23 cellular contexts compared by ENCODE assay signal in the genomic region with DNA sequence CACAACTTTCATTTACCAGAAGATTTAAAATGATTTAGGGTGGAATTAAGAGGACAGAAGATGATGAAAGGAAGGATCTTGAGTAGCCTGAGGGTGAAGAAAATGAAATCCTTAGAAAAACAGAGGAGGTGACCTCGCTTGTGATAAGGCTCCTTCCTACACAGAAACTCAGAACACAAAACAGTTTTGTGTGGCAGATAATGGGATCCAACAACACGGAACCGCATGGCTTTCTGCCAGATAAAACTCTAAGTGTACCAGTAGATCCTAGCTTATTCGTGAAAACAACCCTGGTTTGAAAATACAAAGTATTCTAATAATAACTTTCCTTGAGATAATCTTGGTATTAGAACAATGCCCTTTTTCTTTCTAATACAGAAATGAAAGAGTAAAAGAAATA.
"Had no signal": no experiment of that assay in that cellular context is flagged by ENCODE, and none has a peak within 500 bp of the region (broad histone marks: within the 10 kb centered on the region; RNA-seq: fewer than 3 reads in every experiment).

No MANE protein-coding gene starts in this region.

- H3K4me1 Mint-ChIP-seq: immature natural killer cell, T-helper 17 cell had no signal

- H3K36me3 ChIP-seq: left lung, thoracic aorta, upper lobe of right lung had no signal

- H3K27ac Mint-ChIP-seq: activated naive CD8-positive, alpha-beta T cell treated with anti-CD3 and anti-CD28 coated beads for 36 hours; immature natural killer cell; naive thymus-derived CD8-positive, alpha-beta T cell; progenitor cell of endocrine pancreas; stimulated activated naive B cell treated with anti-CD40 and anti-IgM and Interleukin-4, amounts not matched to agents 10 μg/mL and 1 μg/mL and 100 μg/mL, for 72 hours; T-helper 17 cell had no signal

- H3K4me3 Mint-ChIP-seq: activated naive CD8-positive, alpha-beta T cell treated with anti-CD3 and anti-CD28 coated beads for 36 hours; activated T-cell treated with anti-CD3 and anti-CD28 coated beads, Interleukin-2, amount 50 U/mL, for 4 hours; immature natural killer cell; naive thymus-derived CD8-positive, alpha-beta T cell; stimulated activated naive B cell treated with anti-CD40 and anti-IgM and Interleukin-4, amounts not matched to agents 10 μg/mL and 1 μg/mL and 100 μg/mL, for 72 hours; T-helper 17 cell had no signal

- ATAC-seq: activated T-cell treated with anti-CD3 and anti-CD28 coated beads, Interleukin-2, amount 50 U/mL, for 4 hours; foreskin keratinocyte; left lung; naive thymus-derived CD8-positive, alpha-beta T cell; stimulated activated naive B cell treated with anti-CD40 and anti-IgM and Interleukin-4, amounts not matched to agents 10 μg/mL and 1 μg/mL and 100 μg/mL, for 72 hours; T-helper 17 cell; upper lobe of right lung had no signal

- H3K9me3 ChIP-seq: left lung, thoracic aorta, upper lobe of right lung had no signal

- H3K27me3 Mint-ChIP-seq: activated naive CD8-positive, alpha-beta T cell treated with anti-CD3 and anti-CD28 coated beads for 36 hours; progenitor cell of endocrine pancreas had no signal

- H3K4me1 ChIP-seq: foreskin keratinocyte, left lung, upper lobe of right lung had no signal

- H3K4me3 ChIP-seq: left lung, lung, thoracic aorta, upper lobe of right lung had no signal

- H3K36me3 Mint-ChIP-seq: immature natural killer cell; stimulated activated naive B cell treated with anti-CD40 and anti-IgM and Interleukin-4, amounts not matched to agents 10 μg/mL and 1 μg/mL and 100 μg/mL, for 72 hours had no signal

- DNase-seq: activated CD4-positive, alpha-beta T cell treated with anti-CD3 and anti-CD28 coated beads for 4 hours; activated CD4-positive, alpha-beta T cell treated with anti-CD3 and anti-CD28 coated beads, Interleukin-2, amount 50 U/mL, for 48 hours; activated CD4-positive, CD25-positive, alpha-beta regulatory T cell; activated CD8-positive, alpha-beta memory T cell treated with anti-CD3 and anti-CD28 coated beads, Interleukin-2, amount 50 U/mL, for 48 hours; activated naive CD4-positive, alpha-beta T cell treated with Interleukin-2 at 50 U/mL for 16 hours; activated naive CD8-positive, alpha-beta T cell treated with anti-CD3 and anti-CD28 coated beads for 36 hours; activated T-cell treated with anti-CD3 and anti-CD28 coated beads, Interleukin-2, amount 50 U/mL, for 4 hours; amniotic stem cell; cerebellar nuclear complex; foreskin keratinocyte; immature natural killer cell; kidney glomerular epithelial cell; left lung; naive thymus-derived CD8-positive, alpha-beta T cell; retina; stimulated activated CD4-positive, alpha-beta T cell treated with anti-CD3 and anti-CD28 coated beads, Interleukin-2, amount 100 ng/mL, for 48 hours; stimulated activated CD8-positive, alpha-beta memory T cell treated with anti-CD3 and anti-CD28 coated beads, Interleukin-4, amount 100 ng/mL, for 48 hours; stimulated activated naive B cell treated with anti-CD40 and anti-IgM and Interleukin-4, amounts not matched to agents 10 μg/mL and 1 μg/mL and 100 μg/mL, for 72 hours; T-helper 17 cell; upper lobe of right lung had no signal

- H3K9me3 Mint-ChIP-seq: activated naive CD8-positive, alpha-beta T cell treated with anti-CD3 and anti-CD28 coated beads for 36 hours; activated T-cell treated with anti-CD3 and anti-CD28 coated beads, Interleukin-2, amount 50 U/mL, for 4 hours; immature natural killer cell; stimulated activated naive B cell treated with anti-CD40 and anti-IgM and Interleukin-4, amounts not matched to agents 10 μg/mL and 1 μg/mL and 100 μg/mL, for 72 hours had no signal

- H3K27me3 ChIP-seq: foreskin keratinocyte, left lung, upper lobe of right lung had no signal

- H3K27ac ChIP-seq: foreskin keratinocyte, left lung, thoracic aorta, upper lobe of right lung had no signal
